ENCODE assay signal across 1 cellular context in genomic region chr2:28997847-28998735, GRCh38.
TF ChIP-seq lines count a peak whose summit lies in the region.

No MANE protein-coding gene starts in this region.

TF ChIP-seq in GM23338, 12 proteins besides CTCF, POLR2A, EP300 and RAD21 (continued from another document):
- TF ChIP-seq ZNF462 (CRISPR knock-in tag; IDR thresholded peaks at IDR 0.05) (no peak), EZH2 (IDR thresholded peaks at IDR 0.05; ENCODE audit: low read depth, unreplicated experiment) (no peak)
